ENCODE assay signal across 2 cellular contexts in genomic region chr5:79961731-79962579, GRCh38.
TF ChIP-seq lines count a peak whose summit lies in the region.

No MANE protein-coding gene starts in this region.

TF ChIP-seq in IMR-90, 13 proteins besides CTCF, POLR2A, EP300 and RAD21 (continued from another document):
- TF ChIP-seq SMC3 (IDR thresholded peaks at IDR 0.05; ENCODE audit: low read depth, low read length) (no peak), NFE2L2 (IDR thresholded peaks at IDR 0.05; ENCODE audit: low read depth, low read length) (no peak), RCOR1 (IDR thresholded peaks at IDR 0.05; ENCODE audit: insufficient replicate concordance, low read length) (no peak), BHLHE40 (IDR thresholded peaks at IDR 0.05; ENCODE audit: low read depth, low read length) (no peak), MAFK (IDR thresholded peaks at IDR 0.05; ENCODE audit: low read depth, low read length) (no peak), MXI1 (IDR thresholded peaks at IDR 0.05; ENCODE audit: borderline replicate concordance, low read depth, low read length) (no peak)

TF ChIP-seq in WTC11, 78 proteins besides CTCF, POLR2A, EP300 and RAD21 (continued from another document):
- no peak for TF ChIP-seq AFF4 (CRISPR knock-in tag; IDR thresholded peaks at IDR 0.05; ENCODE audit: borderline replicate concordance)
